ENCODE assay signal across 21 cellular contexts in the genomic region with DNA sequence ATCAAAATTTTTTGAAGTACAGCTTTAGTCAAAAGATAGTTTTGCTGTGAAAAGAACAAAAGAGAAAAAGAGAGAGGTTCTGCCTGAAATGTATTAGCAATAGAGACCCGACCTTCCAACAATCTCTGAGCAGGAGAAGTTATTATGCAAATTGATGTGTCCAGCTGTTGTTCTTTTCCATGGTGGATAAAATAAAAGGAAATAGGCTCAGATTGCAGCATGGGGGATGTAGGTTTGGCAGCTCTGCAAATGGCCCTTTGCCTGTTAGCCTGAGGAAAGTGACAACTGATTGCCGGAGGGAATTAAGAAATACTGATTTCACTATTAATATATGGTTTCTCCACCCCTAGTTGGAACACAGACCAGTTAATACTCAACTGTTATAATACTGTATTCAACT.
A peak's percentile ranks its signal among the peaks of the same experiment; 100 is the strongest.
DNase-seq lines count a peak whose midpoint lies in the region; ATAC-seq and TF ChIP-seq lines count a peak whose summit lies in the region.
"Had no signal": no experiment of that assay in that cellular context is flagged by ENCODE, and none has a peak within 500 bp of the region (broad histone marks: within the 10 kb centered on the region; RNA-seq: fewer than 3 reads in every experiment).

No MANE protein-coding gene starts in this region.

- peaks cover 10% of the 10 kb centered on the region for H3K4me1 ChIP-seq in HAP-1
- H3K4me1 ChIP-seq: A549, BE2C had no signal

- no peaks in the 10 kb centered on the region for H3K36me3 ChIP-seq in HAP-1 (replicated peaks)
- H3K36me3 ChIP-seq: BE2C had no signal

- DNase-seq in NCI-H2171 treated with DMSO at 0.1 percent for 48 hours (lab: John Stamatoyannopoulos, UW) (peak; percentile 3), NCI-H2171 (lab: John Stamatoyannopoulos, UW) (no peak), HAP-1 (ENCODE audit: low spot score in 2 of 2) (peak; percentile 27 to 74), neural crest cell (ENCODE audit: low read depth, low spot score) (no peak), NCI-H510A (lab: John Stamatoyannopoulos, UW) (no peak), SW 1271 (lab: John Stamatoyannopoulos, UW) (no peak)
- DNase-seq: BE2C; CD4-positive, alpha-beta T cell; COR-L47; GM23248; H9; KBM-7; MM.1S; NCI-H1694; NCI-H510A treated with DMSO at 0.1 percent for 48 hours; NK-92 treated with Interleukin-12 subunit alpha and Interleukin-12 subunit beta, amount 100 ng/mL, for 24 hours; SHP77 treated with DMSO at 0.1 percent for 48 hours; SK-N-SH had no signal

- ATAC-seq in HG03159 (IDR thresholded peaks at IDR 0.05; ENCODE audit: unreplicated experiment), result no peak
- ATAC-seq: A549 had no signal

- H3K27me3 Mint-ChIP-seq in brain (peaks cover 9% of the 10 kb centered on the region), neural crest cell (ENCODE audit: low read depth) (no peaks in the 10 kb centered on the region)
- H3K27me3 Mint-ChIP-seq: CD4-positive, alpha-beta T cell had no signal

- peaks cover 34% of the 10 kb centered on the region for H3K4me1 Mint-ChIP-seq in brain
- H3K4me1 Mint-ChIP-seq in neural crest cell, result peaks cover 7% of the 10 kb centered on the region

- peak overlapping the region; percentile 10 to 74 (median 53) for H3K27ac Mint-ChIP-seq in brain
- H3K27ac Mint-ChIP-seq in neural crest cell (ENCODE audit: unreplicated experiment), result peak overlapping the region; percentile 53
- H3K27ac Mint-ChIP-seq: CD4-positive, alpha-beta T cell; H9 had no signal

- no peaks in the 10 kb centered on the region for H3K9me3 Mint-ChIP-seq in brain
- peaks cover 4% of the 10 kb centered on the region for H3K9me3 Mint-ChIP-seq in neural crest cell
- H3K9me3 Mint-ChIP-seq: H9 had no signal

- in situ Hi-C loops in HAP-1 (cut with MboI; ENCODE audit: low sequenced_read_pairs), result no loop called here

- 0 out of 2 replicates have a peak, but pooled peaks cover 3% of the 10 kb centered on the region for H3K9me3 ChIP-seq in HAP-1
- H3K9me3 ChIP-seq: A549, BE2C, SK-N-SH had no signal

- no peaks in the 10 kb centered on the region for H3K27me3 ChIP-seq in HAP-1 (ENCODE audit: low read depth)
- H3K27me3 ChIP-seq: BE2C had no signal

- H3K4me3 ChIP-seq in HAP-1, result no peak overlapping the region
- H3K4me3 ChIP-seq: A549, GM23248 had no signal

- H3K36me3 Mint-ChIP-seq in brain (no peaks in the 10 kb centered on the region), neural crest cell (ENCODE audit: low read depth) (no peaks in the 10 kb centered on the region)

- H3K4me3 Mint-ChIP-seq in brain (peak overlapping the region in 3 of 5 experiments; percentile 3 to 46 (median 11)), neural crest cell (no peak overlapping the region)
- H3K4me3 Mint-ChIP-seq: CD4-positive, alpha-beta T cell; H9 had no signal

- no peak for TF ChIP-seq CTCF in brain (conservative IDR thresholded peaks at IDR 0.05)
- no peak for TF ChIP-seq CTCF in neural crest cell (conservative IDR thresholded peaks at IDR 0.05)

Comparison
In these comparisons a context has a peak if more than half of its experiments do, and no peak if none do; other contexts are left out.
1. DNase-seq: peak in NCI-H2171 treated with DMSO at 0.1 percent for 48 hours (single experiment) and HAP-1 (2 of 2); none in NCI-H2171 (single experiment), neural crest cell (single experiment), NCI-H510A (single experiment) and SW 1271 (0 of 2).